In genomic region chr19:37655689-37656491, GRCh38 we compare ENCODE assay signal across 8 cellular contexts. TPM values are rescaled to one million over a fixed set of nuclear protein-coding genes. Genes with fewer than 3 reads are reported as not detected.
DNase-seq lines count a peak whose midpoint lies in the region; ATAC-seq and TF ChIP-seq lines count a peak whose summit lies in the region.

No MANE protein-coding gene starts in this region.

- H3K4me3 ChIP-seq in prostate gland (peak overlapping the region; percentile 71 to 80), urinary bladder (ENCODE audit: low read depth, low read length) (peak overlapping the region; percentile 79)

- under 1% methylated on average over 59 of the region's 59 CpGs for WGBS in prostate gland
- under 1% methylated on average over 59 of the region's 59 CpGs for WGBS in urinary bladder

- H3K27me3 ChIP-seq in prostate gland (replicated peaks; ENCODE audit: insufficient read depth) = no peaks in the 10 kb centered on the region

- H3K36me3 ChIP-seq in prostate gland (no peaks in the 10 kb centered on the region), urinary bladder (ENCODE audit: insufficient read depth) (no peaks in the 10 kb centered on the region)

- H3K9me3 ChIP-seq in prostate gland = no peaks in the 10 kb centered on the region

- H3K27ac ChIP-seq in prostate gland (peak overlapping the region; percentile 95 to 98), urinary bladder (ENCODE audit: low read depth) (peak overlapping the region; percentile 91)

- no peaks in the 10 kb centered on the region for H3K4me1 ChIP-seq in prostate gland (replicated peaks)
- H3K4me1 ChIP-seq in urinary bladder (ENCODE audit: insufficient read depth) = peaks cover 2% of the 10 kb centered on the region

- DNase-seq in DMS79 treated with DMSO at 0.1 percent for 48 hours (lab: John Stamatoyannopoulos, UW) (peak; percentile 94), LHCN-M2 (ENCODE audit: low read depth) (peak; percentile 79), SW 1271 (lab: John Stamatoyannopoulos, UW) (peak; percentile 77 to 79), amniotic stem cell (lab: John Stamatoyannopoulos, UW) (peak; percentile 46), left ventricle myocardium superior (peak; percentile 93), prostate gland (ENCODE audit: low spot score) (peak; percentile 84)

- intact Hi-C loops in left ventricle myocardium superior (cut with micrococcal nuclease) = no loop called here
- intact Hi-C loops in prostate gland (cut with DNase I) = loop anchor here (5.0 to 10.0 kb wide), 2 partner anchors 36 to 281 kb away; partner anchors contain the start of gene ZNF527

- TF ChIP-seq POLR2A in prostate gland (IDR thresholded peaks at IDR 0.05) = peak; percentile 12

- peak; percentile 61 for ATAC-seq in GM21786 (IDR thresholded peaks at IDR 0.05; ENCODE audit: unreplicated experiment)
- peak; percentile 88 for ATAC-seq in left ventricle myocardium superior

- peak in 1 of 4 experiments; percentile 5 for TF ChIP-seq CTCF in prostate gland (IDR thresholded peaks at IDR 0.05)

RNA-seq across cellular contexts. Expression of gene ZFP30, which starts 0.6 kb away (rescaled TPM):
- 19.1 and 21.3 TPM in 2 replicates for total RNA-seq in LHCN-M2 (2014; rRNA removed)
- polyA plus RNA-seq in LHCN-M2 (2012) = 4.0 TPM
- 9.3 TPM for total RNA-seq in left ventricle myocardium superior
- 1 to 10 TPM; 5.7 to 6.8 TPM for total RNA-seq in prostate gland
- 45.3 TPM for total RNA-seq in urinary bladder
- polyA plus RNA-seq in urinary bladder = 4.5 TPM

Comparison
In these comparisons a context has a peak if more than half of its experiments do, and no peak if none do; other contexts are left out.
1. Peak in every context shown above with its lines: DNase-seq, ATAC-seq, H3K4me3 ChIP-seq and H3K27ac ChIP-seq.